In the genomic region with DNA sequence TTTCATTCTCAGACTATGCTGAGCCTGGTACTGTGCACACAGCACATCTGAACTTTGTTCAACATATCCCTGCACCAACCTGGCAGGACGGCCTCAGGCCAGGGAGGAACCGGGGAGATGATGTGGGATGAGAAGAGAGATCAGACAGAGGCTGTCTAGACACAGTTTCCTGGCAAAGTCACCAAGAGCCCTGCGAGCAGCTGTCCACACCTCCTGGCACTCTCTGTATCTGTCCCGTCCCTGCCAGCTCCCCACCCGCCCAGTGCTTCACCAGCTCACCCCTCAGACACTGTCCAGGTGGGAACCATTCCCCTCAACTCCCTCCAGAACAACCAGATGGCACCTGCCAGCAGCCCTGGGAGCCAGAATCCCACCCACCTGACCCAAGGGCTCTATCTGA, we compare ENCODE assay signal across 4 cellular contexts. TPM values are rescaled to one million over a fixed set of nuclear protein-coding genes. Genes with fewer than 3 reads are reported as not detected.
"Had no signal": no experiment of that assay in that cellular context is flagged by ENCODE, and none has a peak within 500 bp of the region (broad histone marks: within the 10 kb centered on the region; RNA-seq: fewer than 3 reads in every experiment).

No MANE protein-coding gene starts in this region.

RNA-seq across cellular contexts. Expression of a gene that starts 42.1 kb away (rescaled TPM):
- total RNA-seq: activated CD4-positive, alpha-beta memory T cell treated with anti-CD3 and anti-CD28 coated beads, Interleukin-2, amount 10 ng/mL, durations not matched to agents 7 days and 5 days; ascending aorta; bronchial epithelial cell; cardiac muscle cell had no signal
- polyA plus RNA-seq: cardiac muscle cell had no signal
